Comparison of ENCODE assay signal across 10 cellular contexts in genomic region chr7:65477326-65477725, GRCh38.
A peak's percentile ranks its signal among the peaks of the same experiment; 100 is the strongest.
DNase-seq lines count a peak whose midpoint lies in the region; ATAC-seq and TF ChIP-seq lines count a peak whose summit lies in the region.
"Had no signal": no experiment of that assay in that cellular context is flagged by ENCODE, and none has a peak within 500 bp of the region (broad histone marks: within the 10 kb centered on the region; RNA-seq: fewer than 3 reads in every experiment).

No MANE protein-coding gene starts in this region.

- peaks cover 66% of the 10 kb centered on the region for H3K9me3 Mint-ChIP-seq in WTC11

- CTCF ChIA-PET in WTC11 (lab: Charles Lee) = interaction anchor here (0.6 to 2.1 kb wide), 14 partner anchors 10 to 600 kb away, joined by 3 to 18 read pairs (median 4); no protein-coding TSS in a partner anchor

- peak overlapping the region; percentile 19; the same call in 1 of the 2 replicates for H3K27ac Mint-ChIP-seq in WTC11
- H3K27ac Mint-ChIP-seq: activated T-cell treated with anti-CD3 and anti-CD28 coated beads, Interleukin-2, amount 50 U/mL, for 24 hours had no signal

- H3K4me1 Mint-ChIP-seq in WTC11 = peaks cover 21% of the 10 kb centered on the region

- no peak overlapping the region for H3K4me3 Mint-ChIP-seq in WTC11
- H3K4me3 Mint-ChIP-seq: activated T-cell treated with anti-CD3 and anti-CD28 coated beads, Interleukin-2, amount 50 U/mL, for 24 hours had no signal

- H3K4me3 ChIP-seq in MG63 = no peak overlapping the region
- H3K4me3 ChIP-seq: lung had no signal

- in situ Hi-C loops in G401 (cut with HindIII; ENCODE audit: low sequenced_read_pairs) = no loop called here

- peaks cover 24% of the 10 kb centered on the region for H3K36me3 Mint-ChIP-seq in WTC11

- DNase-seq in EL (peak; percentile 31), MG63 (peak; percentile 17), WTC11 (ENCODE audit: low spot score) (peak; percentile 75), lung microvascular endothelial cell (ENCODE audit: low read depth in 2 of 2) (peak; percentile 11 to 33), NCI-H128 (lab: John Stamatoyannopoulos, UW; ENCODE audit: unreplicated experiment) (no peak), AG08396 (ENCODE audit: low spot score) (no peak), NOMO-1 (lab: John Stamatoyannopoulos, UW; ENCODE audit: unreplicated experiment in 2 of 2) (no peak), G401 (ENCODE audit: low spot score) (no peak)
- DNase-seq: activated T-cell treated with anti-CD3 and anti-CD28 coated beads, Interleukin-2, amount 50 U/mL, for 24 hours had no signal

- peaks cover 21% of the 10 kb centered on the region for H3K27me3 Mint-ChIP-seq in WTC11 (ENCODE audit: low read depth)
- H3K27me3 Mint-ChIP-seq: activated T-cell treated with anti-CD3 and anti-CD28 coated beads, Interleukin-2, amount 50 U/mL, for 24 hours had no signal

- TF ChIP-seq CTCF in WTC11 (IDR thresholded peaks at IDR 0.05) = peak; percentile 61

- no peaks in the 10 kb centered on the region for H3K27me3 ChIP-seq in MG63

- peak; percentile 93 for ATAC-seq in WTC11

- no peaks in the 10 kb centered on the region for H3K36me3 ChIP-seq in MG63

- POLR2A ChIA-PET in WTC11 (lab: Charles Lee) = no interaction called here

- H3K9me3 ChIP-seq in MG63 = no peaks in the 10 kb centered on the region; the same call in 1 of the 2 replicates

TF ChIP-seq in WTC11, 78 proteins besides CTCF, POLR2A, EP300 and RAD21:
- TF ChIP-seq E2F5 (CRISPR knock-in tag; IDR thresholded peaks at IDR 0.05) (no peak), ARID4B (CRISPR knock-in tag; IDR thresholded peaks at IDR 0.05; ENCODE audit: borderline replicate concordance) (no peak), USF1 (CRISPR knock-in tag; IDR thresholded peaks at IDR 0.05) (no peak), CBFB (CRISPR knock-in tag; IDR thresholded peaks at IDR 0.05; ENCODE audit: low read depth) (no peak), ZNF263 (CRISPR knock-in tag; IDR thresholded peaks at IDR 0.05; ENCODE audit: low read depth) (no peak), ZMAT4 (CRISPR knock-in tag; IDR thresholded peaks at IDR 0.05) (no peak), ATF3 (CRISPR knock-in tag; conservative IDR thresholded peaks at IDR 0.05) (no peak)

Comparison
In these comparisons a context has a peak if more than half of its experiments do, and no peak if none do; other contexts are left out.
1. DNase-seq: peak in EL (single experiment), MG63 (single experiment), WTC11 (single experiment) and lung microvascular endothelial cell (2 of 2); none in NCI-H128 (single experiment), AG08396 (single experiment), NOMO-1 (0 of 2) and G401 (single experiment).